Comparison of ENCODE assay signal across 1 cellular context in genomic region chr1:167629681-167630567, GRCh38.
A peak's percentile ranks its signal among the peaks of the same experiment; 100 is the strongest.
TF ChIP-seq lines count a peak whose summit lies in the region.

A gene with protein sequence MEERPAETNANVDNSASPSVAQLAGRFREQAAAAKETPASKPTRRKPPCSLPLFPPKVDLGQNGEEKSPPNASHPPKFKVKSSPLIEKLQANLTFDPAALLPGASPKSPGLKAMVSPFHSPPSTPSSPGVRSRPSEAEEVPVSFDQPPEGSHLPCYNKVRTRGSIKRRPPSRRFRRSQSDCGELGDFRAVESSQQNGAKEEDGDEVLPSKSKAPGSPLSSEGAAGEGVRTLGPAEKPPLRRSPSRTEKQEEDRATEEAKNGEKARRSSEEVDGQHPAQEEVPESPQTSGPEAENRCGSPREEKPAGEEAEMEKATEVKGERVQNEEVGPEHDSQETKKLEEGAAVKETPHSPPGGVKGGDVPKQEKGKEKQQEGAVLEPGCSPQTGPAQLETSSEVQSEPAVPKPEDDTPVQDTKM (plus strand): TSS chr1:167630232. CDS start chr1:167630424, 192 bp downstream.

TF ChIP-seq in K562, 482 proteins besides CTCF, POLR2A, EP300 and RAD21 (continued from another document and continues in another):
- TF ChIP-seq SMARCA4 (IDR thresholded peaks at IDR 0.05) (peak; percentile 62), NR1H2 (CRISPR knock-in tag; IDR thresholded peaks at IDR 0.05) (peak; percentile 22; the same call in 1 of the 2 replicates), C11orf30 (IDR thresholded peaks at IDR 0.05; ENCODE audit: low read depth) (no peak), MTA3 (IDR thresholded peaks at IDR 0.05; ENCODE audit: borderline replicate concordance) (peak; percentile 80; the same call in 1 of the 2 replicates), E2F8 (IDR thresholded peaks at IDR 0.05; ENCODE audit: low read depth, partially characterized antibody) (peak; percentile 42), GATAD2A (IDR thresholded peaks at IDR 0.05) (peak; percentile 29), ZFPM2 (CRISPR knock-in tag; IDR thresholded peaks at IDR 0.05) (no peak), POLR2B (IDR thresholded peaks at IDR 0.05; ENCODE audit: low read depth, partially characterized antibody) (peak; percentile 70), PTBP1 (IDR thresholded peaks at IDR 0.05; ENCODE audit: low read depth, low read length) (0 out of 2 replicates have a peak, but pooled peaks have one; percentile 49), ZNF143 (CRISPR knock-in tag; IDR thresholded peaks at IDR 0.05) (no peak), ETV6 (IDR thresholded peaks at IDR 0.05; ENCODE audit: borderline replicate concordance in 1 of 2, low read depth in 2 of 2, low read length in 1 of 2) (peak in 1 of 2 experiments; percentile 61; a peak in 1 of 4 replicates), ETV6 (CRISPR knock-in tag; IDR thresholded peaks at IDR 0.05; ENCODE audit: borderline replicate concordance) (no peak), ZNF318 (IDR thresholded peaks at IDR 0.05; ENCODE audit: borderline replicate concordance in 1 of 2, low read depth in 1 of 2) (0 out of 4 replicates have a peak, but pooled peaks of 1 of the 2 experiments have one; percentile 23), ARNT (IDR thresholded peaks at IDR 0.05) (peak; percentile 67 to 89; a peak in 2 of 4 replicates), NFIX (CRISPR knock-in tag; IDR thresholded peaks at IDR 0.05; ENCODE audit: low read depth) (no peak), ZHX1 (conservative IDR thresholded peaks at IDR 0.05; ENCODE audit: low read length) (no peak), MECOM (CRISPR knock-in tag; IDR thresholded peaks at IDR 0.05) (no peak), XRCC3 (IDR thresholded peaks at IDR 0.05) (no peak), KLF13 (tag; IDR thresholded peaks at IDR 0.05; ENCODE audit: borderline replicate concordance, low read depth) (peak; percentile 75; the same call in 1 of the 2 replicates), HDAC1 (IDR thresholded peaks at IDR 0.05) (peak in 1 of 2 experiments; percentile 22; a peak in 1 of 4 replicates), BHLHE40 (IDR thresholded peaks at IDR 0.05; ENCODE audit: low read length) (no peak), ZNF609 (CRISPR knock-in tag; IDR thresholded peaks at IDR 0.05; ENCODE audit: borderline replicate concordance) (no peak), TCF7L2 (IDR thresholded peaks at IDR 0.05; ENCODE audit: low read depth, low read length) (no peak), U2AF1 (optimal IDR thresholded peaks at IDR 0.05; ENCODE audit: low read depth, low read length) (no peak), POLR2AphosphoS5 (IDR thresholded peaks at IDR 0.05; ENCODE audit: control insufficient read depth, insufficient read depth, low read depth, low read length) (peak; percentile 50; the same call in 1 of the 2 replicates), YY1 (IDR thresholded peaks at IDR 0.05; ENCODE audit: borderline replicate concordance in 1 of 3, control insufficient read depth in 1 of 3, extremely low read depth in 1 of 3, insufficient read depth in 3 of 3, insufficient read length in 1 of 3, insufficient replicate concordance in 2 of 3, low read depth in 1 of 3, low read length in 2 of 3) (peak in 1 of 3 experiments; percentile 77), ZSCAN29 (IDR thresholded peaks at IDR 0.05) (peak; percentile 44; the same call in 1 of the 2 replicates)
- TF ChIP-seq, protein P1, sequence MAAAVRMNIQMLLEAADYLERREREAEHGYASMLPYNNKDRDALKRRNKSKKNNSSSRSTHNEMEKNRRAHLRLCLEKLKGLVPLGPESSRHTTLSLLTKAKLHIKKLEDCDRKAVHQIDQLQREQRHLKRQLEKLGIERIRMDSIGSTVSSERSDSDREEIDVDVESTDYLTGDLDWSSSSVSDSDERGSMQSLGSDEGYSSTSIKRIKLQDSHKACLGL (CRISPR knock-in tag; IDR thresholded peaks at IDR 0.05; ENCODE audit: borderline replicate concordance, poor library complexity, severe bottlenecking): no peak
- TF ChIP-seq, protein P2, sequence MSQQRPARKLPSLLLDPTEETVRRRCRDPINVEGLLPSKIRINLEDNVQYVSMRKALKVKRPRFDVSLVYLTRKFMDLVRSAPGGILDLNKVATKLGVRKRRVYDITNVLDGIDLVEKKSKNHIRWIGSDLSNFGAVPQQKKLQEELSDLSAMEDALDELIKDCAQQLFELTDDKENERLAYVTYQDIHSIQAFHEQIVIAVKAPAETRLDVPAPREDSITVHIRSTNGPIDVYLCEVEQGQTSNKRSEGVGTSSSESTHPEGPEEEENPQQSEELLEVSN (IDR thresholded peaks at IDR 0.05; ENCODE audit: borderline replicate concordance in 1 of 2, extremely low read depth in 1 of 2, insufficient read depth in 1 of 2, insufficient read length in 1 of 2, low read depth in 1 of 2, low read length in 1 of 2, poor library complexity in 1 of 2, severe bottlenecking in 1 of 2): peak; percentile 88 to 97
- TF ChIP-seq, protein P3, sequence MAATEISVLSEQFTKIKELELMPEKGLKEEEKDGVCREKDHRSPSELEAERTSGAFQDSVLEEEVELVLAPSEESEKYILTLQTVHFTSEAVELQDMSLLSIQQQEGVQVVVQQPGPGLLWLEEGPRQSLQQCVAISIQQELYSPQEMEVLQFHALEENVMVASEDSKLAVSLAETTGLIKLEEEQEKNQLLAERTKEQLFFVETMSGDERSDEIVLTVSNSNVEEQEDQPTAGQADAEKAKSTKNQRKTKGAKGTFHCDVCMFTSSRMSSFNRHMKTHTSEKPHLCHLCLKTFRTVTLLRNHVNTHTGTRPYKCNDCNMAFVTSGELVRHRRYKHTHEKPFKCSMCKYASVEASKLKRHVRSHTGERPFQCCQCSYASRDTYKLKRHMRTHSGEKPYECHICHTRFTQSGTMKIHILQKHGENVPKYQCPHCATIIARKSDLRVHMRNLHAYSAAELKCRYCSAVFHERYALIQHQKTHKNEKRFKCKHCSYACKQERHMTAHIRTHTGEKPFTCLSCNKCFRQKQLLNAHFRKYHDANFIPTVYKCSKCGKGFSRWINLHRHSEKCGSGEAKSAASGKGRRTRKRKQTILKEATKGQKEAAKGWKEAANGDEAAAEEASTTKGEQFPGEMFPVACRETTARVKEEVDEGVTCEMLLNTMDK (IDR thresholded peaks at IDR 0.05; ENCODE audit: borderline replicate concordance, insufficient read depth, low read depth, low read length, poor library complexity, severe bottlenecking): no peak
